Comparison of ENCODE assay signal across 21 cellular contexts in genomic region chr12:91817512-91817911, GRCh38.
DNase-seq lines count a peak whose midpoint lies in the region; ATAC-seq and TF ChIP-seq lines count a peak whose summit lies in the region.
"Had no signal": no experiment of that assay in that cellular context is flagged by ENCODE, and none has a peak within 500 bp of the region (broad histone marks: within the 10 kb centered on the region; RNA-seq: fewer than 3 reads in every experiment).

No MANE protein-coding gene starts in this region.

- POLR2A ChIA-PET in MCF 10A (lab: Yijun Ruan, JAX): interaction anchor here (0.8 to 13.1 kb wide), 28 partner anchors 22 to 832 kb away, joined by 3 to 222 read pairs (median 6); partner anchors contain the start of gene BTG1

- DNase-seq in LNCaP clone FGC (ENCODE audit: low read depth) (peak; percentile 85), MCF 10A (ENCODE audit: unreplicated experiment) (peak; percentile 49), fibroblast of pulmonary artery (ENCODE audit: low read depth) (peak; percentile 8), sciatic nerve (ENCODE audit: low spot score) (no peak), NCI-H1048 (lab: John Stamatoyannopoulos, UW) (no peak)
- DNase-seq: activated CD4-positive, alpha-beta T cell treated with anti-CD3 and anti-CD28 coated beads, Interleukin-2, amount 50 U/mL, for 1 hour; activated gamma-delta T cell treated with Interleukin-2 at 50 U/mL for 16 hours; adrenal gland; BE2C; gastrocnemius medialis; NCI-H1105; NCI-H2081 treated with DMSO at 0.1 percent for 48 hours; NCI-H524; SHP77 treated with DMSO at 0.1 percent for 48 hours; T-cell; transverse colon had no signal

- no peaks in the 10 kb centered on the region for H3K27me3 Mint-ChIP-seq in MCF 10A (ENCODE audit: insufficient read depth, unreplicated experiment)
- H3K27me3 Mint-ChIP-seq: stimulated activated memory B cell treated with anti-CD40 and anti-IgM and Interleukin-4, amounts not matched to agents 10 μg/mL and 1 μg/mL and 100 μg/mL, for 72 hours; T-cell had no signal

- H3K4me3 Mint-ChIP-seq in MCF 10A (ENCODE audit: unreplicated experiment): no peak overlapping the region
- H3K4me3 Mint-ChIP-seq: GM23338; stimulated activated memory B cell treated with anti-CD40 and anti-IgM and Interleukin-4, amounts not matched to agents 10 μg/mL and 1 μg/mL and 100 μg/mL, for 72 hours; T-cell had no signal

- intact Hi-C loops in MCF 10A (cut with micrococcal nuclease): loop anchor here (5.0 kb wide), 1 partner anchor 835 kb away; no protein-coding TSS in a partner anchor
- intact Hi-C loops in sciatic nerve (cut with DNase I): no loop called here

- peak; percentile 44 for ATAC-seq in sciatic nerve
- no peak for ATAC-seq in GM18519 (IDR thresholded peaks at IDR 0.05; ENCODE audit: low FRiP score, unreplicated experiment)
- ATAC-seq in HG03342 (IDR thresholded peaks at IDR 0.05; ENCODE audit: unreplicated experiment): no peak
- ATAC-seq: gastrocnemius medialis; GM23338; stimulated activated memory B cell treated with anti-CD40 and anti-IgM and Interleukin-4, amounts not matched to agents 10 μg/mL and 1 μg/mL and 100 μg/mL, for 72 hours; T-cell had no signal

- BruUV-seq in MCF 10A (replicated peaks; lab: Mats Ljungman, UMichigan): no TSS peak

- TF ChIP-seq CTCF in LNCaP clone FGC (IDR thresholded peaks at IDR 0.05; ENCODE audit: control insufficient read depth, extremely low read depth, insufficient read depth) (no peak), MCF 10A (IDR thresholded peaks at IDR 0.05; ENCODE audit: unreplicated experiment) (no peak), fibroblast of pulmonary artery (IDR thresholded peaks at IDR 0.05; ENCODE audit: low read length, missing control alignments) (no peak)

- H3K9me3 Mint-ChIP-seq in MCF 10A (ENCODE audit: unreplicated experiment): no peaks in the 10 kb centered on the region

- no peaks in the 10 kb centered on the region for H3K36me3 Mint-ChIP-seq in MCF 10A (ENCODE audit: insufficient read depth, unreplicated experiment)
- H3K36me3 Mint-ChIP-seq: stimulated activated memory B cell treated with anti-CD40 and anti-IgM and Interleukin-4, amounts not matched to agents 10 μg/mL and 1 μg/mL and 100 μg/mL, for 72 hours had no signal

- peaks cover 32% of the 10 kb centered on the region for H3K4me1 Mint-ChIP-seq in MCF 10A (ENCODE audit: insufficient read depth, unreplicated experiment)
- H3K4me1 Mint-ChIP-seq: GM23338 had no signal

- no peak overlapping the region for H3K4me3 ChIP-seq in LNCaP clone FGC (ENCODE audit: low read depth, low read length)
- no peak overlapping the region for H3K4me3 ChIP-seq in fibroblast of pulmonary artery (replicated peaks; ENCODE audit: low read depth, low read length)
- H3K4me3 ChIP-seq: adrenal gland, gastrocnemius medialis, GM23338, right atrium auricular region, transverse colon had no signal

- peak overlapping the region; percentile 42 for H3K27ac Mint-ChIP-seq in MCF 10A (ENCODE audit: low read depth, unreplicated experiment)
- H3K27ac Mint-ChIP-seq: GM23338; stimulated activated memory B cell treated with anti-CD40 and anti-IgM and Interleukin-4, amounts not matched to agents 10 μg/mL and 1 μg/mL and 100 μg/mL, for 72 hours; T-cell had no signal

- CTCF ChIA-PET in MCF 10A (lab: Yijun Ruan, JAX): interaction anchor here (0.5 to 1.5 kb wide), 3 partner anchors 183 to 328 kb away, joined by 3 to 7 read pairs (median 3); partner anchors contain the start of gene BTG1

Comparison
In these comparisons a context has a peak if more than half of its experiments do, and no peak if none do; other contexts are left out.
1. DNase-seq: peak in LNCaP clone FGC (single experiment), MCF 10A (single experiment) and fibroblast of pulmonary artery (single experiment); none in sciatic nerve (single experiment) and NCI-H1048 (single experiment).